Comparison of ENCODE assay signal across 8 cellular contexts in the genomic region with DNA sequence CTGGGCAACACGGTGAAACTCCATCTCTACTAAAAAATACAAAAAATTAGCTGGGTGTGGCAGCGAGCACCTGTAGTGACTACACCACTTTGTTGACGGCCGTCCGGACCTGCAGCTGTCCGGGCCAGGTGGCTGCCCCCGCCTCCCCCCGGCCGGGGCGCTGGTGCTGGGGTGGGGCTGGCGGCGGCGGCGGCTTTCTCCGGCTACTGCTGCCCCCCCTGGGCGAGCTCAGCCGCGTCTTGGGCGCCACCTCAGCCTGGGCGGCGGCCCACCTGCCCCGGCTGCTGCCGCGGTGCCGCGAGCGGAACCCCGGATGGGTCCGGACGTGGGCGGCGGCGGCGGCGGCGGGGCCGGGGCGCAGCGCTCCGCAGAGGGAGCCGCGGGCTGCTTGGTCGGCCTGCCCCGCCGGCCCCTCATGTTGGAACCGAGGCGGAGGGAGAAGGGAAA. TPM values are rescaled to one million over a fixed set of nuclear protein-coding genes. Genes with fewer than 3 reads are reported as not detected.
A peak's percentile ranks its signal among the peaks of the same experiment; 100 is the strongest.
DNase-seq lines count a peak whose midpoint lies in the region; ATAC-seq, FAIRE-seq and TF ChIP-seq lines count a peak whose summit lies in the region.
"Not testable (repeated sequence)": the region's sequence is repeated elsewhere in the genome, so short reads cannot be mapped to it uniquely, and the experiment has no call there.

No MANE protein-coding gene starts in this region.

- H3K36me3 ChIP-seq in KMS-11 (ENCODE audit: insufficient read depth); GM12878 (ENCODE audit: control insufficient read depth in 2 of 2, insufficient read depth in 2 of 2, low read length in 1 of 2); right atrium auricular region; parathyroid adenoma (ENCODE audit: control insufficient read depth, insufficient read depth, low read length); tibial artery: not testable (repeated sequence)

- not testable (repeated sequence) for H3K79me2 ChIP-seq in KMS-11 (ENCODE audit: insufficient read depth, low read depth); GM12878 (ENCODE audit: control insufficient read depth, insufficient read depth, low read length); parathyroid adenoma

- POLR2A ChIA-PET in GM12878 (lab: Charles Lee) = not testable (repeated sequence)

- BruUV-seq in GM12878 (replicated peaks; lab: Mats Ljungman, UMichigan) = TSS peak; percentile 71

- peak overlapping the region; percentile 73 for H2AFZ ChIP-seq in KMS-11 (ENCODE audit: low read depth)
- not testable (repeated sequence) for H2AFZ ChIP-seq in GM12878 (ENCODE audit: control insufficient read depth, low read depth, low read length)
- H2AFZ ChIP-seq in parathyroid adenoma = peak overlapping the region; percentile 99

- H3K27ac ChIP-seq in KMS-11 = peak overlapping the region; percentile 94
- peak overlapping the region; percentile 76 for H3K27ac ChIP-seq in GM12878 (ENCODE audit: control insufficient read depth, insufficient read depth)
- H3K27ac ChIP-seq in right atrium auricular region = peak overlapping the region; percentile 90 to 95
- peak overlapping the region; percentile 87 for H3K27ac ChIP-seq in parathyroid adenoma
- H3K27ac ChIP-seq in tibial artery = peak overlapping the region; percentile 83 to 86

- not testable (repeated sequence) for H3K36me3 Mint-ChIP-seq in HFFc6 (ENCODE audit: low read depth)

- FAIRE-seq in GM12878 (lab: Jason Lieb, UNC) = not testable (repeated sequence)

- peak overlapping the region; percentile 80 for H3K27ac Mint-ChIP-seq in HFFc6

- CTCF ChIA-PET in GM12878 (lab: Yijun Ruan, JAX) = interaction anchor here (0.7 to 1.7 kb wide), 6 partner anchors 19 to 286 kb away, joined by 3 to 6 read pairs (median 4); no protein-coding TSS in a partner anchor

- not testable (repeated sequence) for TF ChIP-seq RAD21 in GM12878 (IDR thresholded peaks at IDR 0.05; ENCODE audit: insufficient read depth, low read depth, low read length)

- H3K4me3 ChIP-seq in KMS-11 (IDR thresholded peaks at IDR 0.05; ENCODE audit: insufficient read depth, low read depth, low read length) = not testable (repeated sequence)
- H3K4me3 ChIP-seq in GM12878 (peak overlapping the region; percentile 60), right atrium auricular region (peak overlapping the region; percentile 74 to 85), parathyroid adenoma (ENCODE audit: low read depth, low read length) (peak overlapping the region; percentile 66), tibial artery (peak overlapping the region; percentile 58 to 85)

- SMC1A ChIA-PET in GM12878 (lab: Charles Lee; ENCODE audit: uncharacterized antibody, unreplicated experiment) = interaction anchor here (0.8 to 1.1 kb wide), 2 partner anchors 20 to 56 kb away, joined by 3 read pairs; no protein-coding TSS in a partner anchor

- ATAC-seq in GM12878 = peak; percentile 59

- H3K4me1 ChIP-seq in KMS-11 (ENCODE audit: low read depth, poor library complexity, severe bottlenecking); GM12878 (ENCODE audit: control insufficient read depth, insufficient read depth, low read length); right atrium auricular region; parathyroid adenoma; tibial artery: not testable (repeated sequence)

- H3K27me3 ChIP-seq in KMS-11 (ENCODE audit: insufficient read depth, low read depth); GM12878 (replicated peaks in 1 of 2; ENCODE audit: control insufficient read depth in 2 of 2, insufficient read depth in 2 of 2, low read length in 1 of 2); right atrium auricular region; parathyroid adenoma (ENCODE audit: control insufficient read depth, insufficient read depth, low read length); tibial artery: not testable (repeated sequence)

- not testable (repeated sequence) for H3K27me3 Mint-ChIP-seq in HFFc6 (ENCODE audit: insufficient read depth)

- not testable (repeated sequence) for H3K9me3 Mint-ChIP-seq in HFFc6

- not testable (repeated sequence) for H3K9me3 ChIP-seq in GM12878 (replicated peaks; ENCODE audit: control insufficient read depth, insufficient read depth, low read length); right atrium auricular region; parathyroid adenoma (ENCODE audit: control insufficient read depth, low read length); tibial artery

- RAD21 ChIA-PET in GM12878 (lab: Charles Lee; ENCODE audit: unreplicated experiment) = interaction anchor here (1.2 to 1.6 kb wide), 3 partner anchors 46 to 181 kb away, joined by 3 to 5 read pairs (median 4); no protein-coding TSS in a partner anchor

- not testable (repeated sequence) for H4K20me1 ChIP-seq in KMS-11 (ENCODE audit: insufficient read depth); GM12878 (ENCODE audit: control insufficient read depth, insufficient read depth)

- not testable (repeated sequence) for TF ChIP-seq EP300 in GM12878 (IDR thresholded peaks at IDR 0.05; ENCODE audit: borderline replicate concordance in 1 of 2, control insufficient read depth in 1 of 2, low read depth in 2 of 2, low read length in 2 of 2)

- peak overlapping the region; percentile 97 for H3K9ac ChIP-seq in KMS-11
- peak overlapping the region; percentile 50; the same call in 1 of the 2 replicates for H3K9ac ChIP-seq in GM12878 (ENCODE audit: control insufficient read depth, insufficient read depth, low read length)
- peak overlapping the region; percentile 19 for H3K9ac ChIP-seq in parathyroid adenoma

- in situ Hi-C loops in GM13977 (cut with MboI; ENCODE audit: low pct_unique_long_range_greater_than_20kb, low sequenced_read_pairs, unreplicated experiment); GM12878 (cut with MboI): not testable (repeated sequence)

- not testable (repeated sequence) for TF ChIP-seq CTCF in GM13977 (IDR thresholded peaks at IDR 0.05; ENCODE audit: extremely low read depth, insufficient read depth, missing control alignments); HFFc6 (IDR thresholded peaks at IDR 0.05); KMS-11 (conservative IDR thresholded peaks at IDR 0.05; ENCODE audit: low read depth, low read length); GM12878 (IDR thresholded peaks at IDR 0.05 in 2 of 3, conservative IDR thresholded peaks at IDR 0.05 in 1 of 3; ENCODE audit: control insufficient read depth in 2 of 3, extremely low read depth in 1 of 3, insufficient read depth in 1 of 3, low read depth in 3 of 3, low read length in 3 of 3); right atrium auricular region (IDR thresholded peaks at IDR 0.05); parathyroid adenoma (IDR thresholded peaks at IDR 0.05); tibial artery (IDR thresholded peaks at IDR 0.05)

- not testable (repeated sequence) for H3K4me1 Mint-ChIP-seq in HFFc6 (ENCODE audit: low read depth)

- intact Hi-C loops in GM12878 (cut with micrococcal nuclease; ENCODE audit: unreplicated experiment); tibial artery (cut with DNase I; ENCODE audit: low total_unique reads): not testable (repeated sequence)

- H3K4me2 ChIP-seq in KMS-11 = peak overlapping the region; percentile 83
- H3K4me2 ChIP-seq in GM12878 (ENCODE audit: control insufficient read depth, insufficient read depth) = not testable (repeated sequence)
- H3K4me2 ChIP-seq in parathyroid adenoma (ENCODE audit: low read length) = peak overlapping the region; percentile 47

- not testable (repeated sequence) for TF ChIP-seq POLR2A in GM12878 (IDR thresholded peaks at IDR 0.05; ENCODE audit: low read depth, low read length)

- peak overlapping the region; percentile 88 for H3K4me3 Mint-ChIP-seq in HFFc6

- WGBS in GM12878 (ENCODE audit: insufficient coverage, insufficient replicate concordance, low lambda C conversion rate, missing lambda C conversion rate) = 0% methylated on average over 32 of the region's 47 CpGs

- DNase-seq in GM13977 (ENCODE audit: low spot score) (peak; percentile 54), T follicular helper cell (ENCODE audit: low read depth) (peak; percentile 13), tibial artery (peak in 1 of 2 donors; percentile 74)
- DNase-seq in HFFc6; GM12878 (ENCODE audit: low read depth, low spot score); right atrium auricular region (ENCODE audit: low spot score): not testable (repeated sequence)

TF ChIP-seq in GM12878, 131 proteins besides CTCF, POLR2A, EP300 and RAD21 (continues in another document):
- TF ChIP-seq GATAD2B (conservative IDR thresholded peaks at IDR 0.05; ENCODE audit: low read depth) (peak; percentile 52; the same call in 1 of the 2 replicates), ZSCAN29 (IDR thresholded peaks at IDR 0.05) (0 out of 2 replicates have a peak, but pooled peaks have one; percentile 5), DPF2 (IDR thresholded peaks at IDR 0.05) (peak; percentile 67; the same call in 1 of the 2 replicates), ZNF217 (IDR thresholded peaks at IDR 0.05) (peak; percentile 43; the same call in 1 of the 2 replicates)

RNA-seq across cellular contexts. Expression of a gene that starts 0.4 kb away (rescaled TPM):
- total RNA-seq in HFFc6 (2021; fragmentation: NEBNext Ultra II Directional; extraction: Animal tissue kit (Norgen Biotek cat#: 25700)) = 1 to 10 TPM; 1.0 to 3.2 (median 2.8) TPM
- 74.7 and 84.4 TPM in 2 replicates for total RNA-seq in GM12878 (2013; cell fraction: nucleolus; rRNA removed)
- total RNA-seq in GM12878 (2014; rRNA removed) = 3.2 and 4.2 TPM in 2 replicates
- 8.7 and 9.8 TPM in 2 replicates for total RNA-seq in GM12878 (2014; rRNA removed; fragmentation: Illumina TruSeq; extraction: Trizol)
- total RNA-seq in GM12878 (2021) = 7.9 and 10.0 TPM in 2 replicates
- polyA plus RNA-seq in GM12878 (2011; ENCODE audit: low read depth) = 3.3 TPM
- polyA plus RNA-seq in GM12878 (2011; rRNA removed) = 4.3 and 7.9 TPM in 2 replicates
- 2.9 and 4.1 TPM in 2 replicates for polyA plus RNA-seq in GM12878 (2011; cell fraction: cytosol; rRNA removed)
- 8.1 and 8.6 TPM in 2 replicates for polyA plus RNA-seq in GM12878 (2011; cell fraction: nucleus; rRNA removed)
- polyA plus RNA-seq in GM12878 (2012) = 2.7 and 3.5 TPM in 2 replicates
- polyA plus RNA-seq in GM12878 (2014; fragmentation: Illumina TruSeq; extraction: Trizol) = 1.9 and 2.5 TPM in 2 replicates
- under 1 TPM; 0.18 to 0.35 TPM for polyA plus RNA-seq in GM12878 (2014; fragmentation: Nextera tagmentation; extraction: Ambion mirVana)
- 1.5 and 4.8 TPM in 2 replicates for polyA plus RNA-seq in GM12878 (2014; rRNA removed)
- 1 to 10 TPM; 2.2 to 2.9 TPM for polyA plus RNA-seq in GM12878 (2016; fragmentation: Nextera tagmentation; extraction: Ambion mirVana)
- polyA minus RNA-seq in GM12878 (2011; rRNA and poly(A)+ RNA removed) = 17.4 and 21.2 TPM in 2 replicates
- polyA minus RNA-seq in GM12878 (2011; cell fraction: cytosol; rRNA and poly(A)+ RNA removed) = 2.1 and 5.5 TPM in 2 replicates
- polyA minus RNA-seq in GM12878 (2011; cell fraction: nucleus; rRNA and poly(A)+ RNA removed) = 22.5 and 33.1 TPM in 2 replicates
- total RNA-seq in right atrium auricular region = 1 to 10 TPM; 1.9 to 2.0 TPM

Comparison
In these comparisons a context has a peak if more than half of its experiments do, and no peak if none do; other contexts are left out.
1. H3K9ac ChIP-seq: peak in every context shown above with its lines; median percentile 97 in KMS-11; 50 in GM12878; 19 in parathyroid adenoma.